Comparison of ENCODE assay signal across 1 cellular context in the genomic region with DNA sequence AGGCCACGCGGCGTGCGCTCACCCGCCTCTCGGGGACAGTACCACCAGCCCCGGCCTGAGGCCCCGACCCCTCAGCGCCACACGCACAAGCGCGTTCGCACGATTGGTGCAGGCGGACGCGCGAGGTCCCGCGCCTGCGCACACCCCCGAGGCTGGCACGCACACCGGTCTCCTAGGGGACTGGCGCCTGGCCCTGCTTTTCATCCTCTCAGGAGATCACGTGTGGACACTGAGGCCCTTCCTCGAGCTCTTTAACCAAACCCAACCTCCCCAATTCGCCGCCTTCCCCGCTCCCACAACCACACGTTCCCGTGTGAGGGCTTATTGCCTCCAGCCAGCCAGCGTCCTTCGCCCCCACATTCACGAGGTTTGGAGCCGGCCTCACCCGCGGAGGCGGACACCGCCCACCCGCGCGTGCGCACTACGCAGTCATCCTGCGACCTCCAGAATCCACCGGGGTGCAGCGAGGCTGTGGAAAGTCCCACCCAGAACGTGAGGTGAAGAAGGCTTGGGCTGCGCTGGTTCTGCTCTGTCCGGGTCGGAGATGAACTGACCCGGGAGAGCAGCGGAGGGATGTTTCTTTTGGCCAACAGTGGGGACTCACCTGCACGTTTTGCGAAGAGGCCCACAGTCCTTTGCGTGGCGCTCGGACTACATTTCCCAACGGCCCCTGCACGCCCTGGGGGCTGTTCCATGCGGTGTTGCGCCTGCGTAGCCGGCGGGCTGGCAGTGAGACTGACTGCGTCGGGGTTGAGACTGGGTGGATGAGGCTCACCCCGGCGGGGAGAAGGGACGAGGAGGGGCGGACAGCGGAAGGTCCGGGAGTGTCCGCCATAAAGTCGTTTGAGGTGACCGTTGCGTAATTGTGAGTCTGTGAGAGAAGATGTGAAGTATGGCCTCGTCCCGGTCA.
A peak's percentile ranks its signal among the peaks of the same experiment; 100 is the strongest.
TF ChIP-seq lines count a peak whose summit lies in the region.

No MANE protein-coding gene starts in this region.

TF ChIP-seq in H1, 55 proteins besides CTCF, POLR2A, EP300 and RAD21 (continued from another document):
- TF ChIP-seq, protein P1, sequence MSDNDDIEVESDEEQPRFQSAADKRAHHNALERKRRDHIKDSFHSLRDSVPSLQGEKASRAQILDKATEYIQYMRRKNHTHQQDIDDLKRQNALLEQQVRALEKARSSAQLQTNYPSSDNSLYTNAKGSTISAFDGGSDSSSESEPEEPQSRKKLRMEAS (IDR thresholded peaks at IDR 0.05): peak; percentile 86
